In genomic region chr6:5141046-5141445, GRCh38 we compare ENCODE assay signal across 20 cellular contexts. TPM values are rescaled to one million over a fixed set of nuclear protein-coding genes. Genes with fewer than 3 reads are reported as not detected.
DNase-seq lines count a peak whose midpoint lies in the region; ATAC-seq and TF ChIP-seq lines count a peak whose summit lies in the region.
"Had no signal": no experiment of that assay in that cellular context is flagged by ENCODE, and none has a peak within 500 bp of the region (broad histone marks: within the 10 kb centered on the region; RNA-seq: fewer than 3 reads in every experiment).

No MANE protein-coding gene starts in this region.

- TF ChIP-seq CTCF in right atrium auricular region (IDR thresholded peaks at IDR 0.05), result no peak
- TF ChIP-seq CTCF in BE2C (IDR thresholded peaks at IDR 0.05; ENCODE audit: low read depth, low read length), result no peak
- TF ChIP-seq CTCF in lower lobe of right lung (IDR thresholded peaks at IDR 0.05), result no peak

- peak overlapping the region; percentile 82 for H3K4me3 Mint-ChIP-seq in memory B cell
- H3K4me3 Mint-ChIP-seq: CD14-positive monocyte, H9 had no signal

- H3K4me1 ChIP-seq in right atrium auricular region (no peaks in the 10 kb centered on the region), BE2C (no peaks in the 10 kb centered on the region), lower lobe of right lung (no peaks in the 10 kb centered on the region)
- H3K4me1 ChIP-seq: Peyer's patch had no signal

- H3K27ac ChIP-seq in right atrium auricular region (no peak overlapping the region), lower lobe of right lung (no peak overlapping the region)
- H3K27ac ChIP-seq: KMS-11, Peyer's patch had no signal

- H3K27ac Mint-ChIP-seq in memory B cell, result peak overlapping the region; percentile 81
- H3K27ac Mint-ChIP-seq: CD14-positive monocyte, H9 had no signal

- H3K27me3 Mint-ChIP-seq in memory B cell, result no peaks in the 10 kb centered on the region

- H3K9me3 ChIP-seq in right atrium auricular region (no peaks in the 10 kb centered on the region), BE2C (no peaks in the 10 kb centered on the region), lower lobe of right lung (no peaks in the 10 kb centered on the region)
- H3K9me3 ChIP-seq: Peyer's patch had no signal

- peaks cover 8% of the 10 kb centered on the region for H3K4me1 Mint-ChIP-seq in memory B cell

- no peaks in the 10 kb centered on the region for H3K9me3 Mint-ChIP-seq in memory B cell
- H3K9me3 Mint-ChIP-seq: H9 had no signal

- no peak overlapping the region for H3K4me3 ChIP-seq in right atrium auricular region
- no peak overlapping the region for H3K4me3 ChIP-seq in BE2C (ENCODE audit: low read depth, low read length)
- no peak overlapping the region for H3K4me3 ChIP-seq in lower lobe of right lung
- H3K4me3 ChIP-seq: Peyer's patch had no signal

- H3K36me3 ChIP-seq in right atrium auricular region, result no peaks in the 10 kb centered on the region
- H3K36me3 ChIP-seq in BE2C, result no peaks in the 10 kb centered on the region
- H3K36me3 ChIP-seq in lower lobe of right lung, result no peaks in the 10 kb centered on the region
- H3K36me3 ChIP-seq: Peyer's patch had no signal

- H3K36me3 Mint-ChIP-seq in memory B cell, result no peaks in the 10 kb centered on the region

- ATAC-seq in Right ventricle myocardium superior (ENCODE audit: poor library complexity) (no peak), memory B cell (ENCODE audit: low read depth) (no peak), HG03439 (IDR thresholded peaks at IDR 0.05; ENCODE audit: unreplicated experiment) (no peak), HG03097 (IDR thresholded peaks at IDR 0.05; ENCODE audit: low FRiP score, unreplicated experiment) (no peak), lower lobe of right lung (no peak)
- ATAC-seq: SK-N-SH treated with all-trans-retinoic acid at 6 μM for 48 hours had no signal

- DNase-seq in right atrium auricular region (ENCODE audit: low spot score) (peak; percentile 30), Right ventricle myocardium superior (no peak), RKO (ENCODE audit: low spot score) (peak; percentile 1), memory B cell (ENCODE audit: low spot score in 2 of 2) (no peak), BE2C (no peak), lower lobe of right lung (no peak)
- DNase-seq: 8988T, DMS 273 treated with DMSO at 0.1 percent for 48 hours, H9, NCI-H1092 treated with DMSO at 0.1 percent for 48 hours, NCI-H2081 treated with DMSO at 0.1 percent for 48 hours, NCI-H510A, NCI-H82, Peyer's patch, SHP77 treated with DMSO at 0.1 percent for 48 hours had no signal

- no peaks in the 10 kb centered on the region for H3K27me3 ChIP-seq in right atrium auricular region
- no peaks in the 10 kb centered on the region for H3K27me3 ChIP-seq in BE2C
- H3K27me3 ChIP-seq in lower lobe of right lung (ENCODE audit: low read depth), result no peaks in the 10 kb centered on the region
- H3K27me3 ChIP-seq: Peyer's patch had no signal

- intact Hi-C loops in Right ventricle myocardium superior (cut with DNase I) (loop anchor here (5.0 to 10.0 kb wide), 3 partner anchors 74 to 261 kb away; partner anchors contain the start of genes FARS2 and LYRM4), lower lobe of right lung (cut with DNase I) (loop anchor here (10.0 kb wide), 1 partner anchor 264 kb away; no protein-coding TSS in a partner anchor)

RNA-seq across cellular contexts. Expression of gene PPP1R3G, which starts 55.9 kb away (rescaled TPM):
- total RNA-seq in right atrium auricular region (10 to 100 TPM in 1 of 2 donors, 1 to 10 TPM in 1; 8.8 to 16.4 TPM), Right ventricle myocardium superior (14.2 TPM), lower lobe of right lung (0.41 TPM)
- polyA plus RNA-seq in BE2C (2012; ENCODE audit: insufficient read depth, insufficient read length, low read depth), result 0.43 TPM
- total RNA-seq: H9 had no signal

Comparison
In these comparisons a context has a peak if more than half of its experiments do, and no peak if none do; other contexts are left out.
1. DNase-seq: peak in right atrium auricular region (single experiment) and RKO (single experiment); none in Right ventricle myocardium superior (single experiment), memory B cell (0 of 2), BE2C (single experiment) and lower lobe of right lung (single experiment).